ENCODE assay signal across 3 cellular contexts in the genomic region with DNA sequence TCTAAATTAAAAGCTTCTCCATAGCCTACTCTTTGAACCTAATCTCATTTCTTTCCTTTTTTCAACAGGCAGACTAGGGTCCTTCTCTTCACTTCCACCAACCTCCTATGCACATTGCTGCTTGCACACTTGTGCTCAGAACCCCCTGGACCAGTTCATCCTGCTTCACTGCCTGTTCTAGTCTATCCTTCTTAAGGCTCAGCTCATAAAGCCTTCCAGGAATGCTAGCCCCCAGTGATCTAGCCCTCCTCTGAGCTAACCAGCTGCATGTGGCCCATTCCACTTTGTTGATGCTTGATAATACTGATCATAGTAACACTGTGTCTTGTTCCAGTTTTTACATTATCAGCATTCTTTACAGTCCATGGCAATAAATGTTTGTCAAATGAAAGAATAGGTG.
TF ChIP-seq lines count a peak whose summit lies in the region.

No MANE protein-coding gene starts in this region.

TF ChIP-seq in HepG2, 621 proteins besides CTCF, POLR2A, EP300 and RAD21:
- TF ChIP-seq ZFP41 (CRISPR knock-in tag; IDR thresholded peaks at IDR 0.05; ENCODE audit: borderline replicate concordance) (no peak), MAFK (conservative IDR thresholded peaks at IDR 0.05 in 1 of 2, IDR thresholded peaks at IDR 0.05 in 1 of 2; ENCODE audit: low read length in 2 of 2) (peak in 1 of 2 experiments; percentile 35; a peak in 2 of 4 replicates), MAFF (IDR thresholded peaks at IDR 0.05; ENCODE audit: low read depth, low read length) (0 out of 2 replicates have a peak, but pooled peaks have one; percentile 22)

TF ChIP-seq in K562, 482 proteins besides CTCF, POLR2A, EP300 and RAD21:
- TF ChIP-seq ESRRB (CRISPR knock-in tag; IDR thresholded peaks at IDR 0.05; ENCODE audit: borderline replicate concordance) (no peak), C11orf30 (IDR thresholded peaks at IDR 0.05; ENCODE audit: low read depth) (0 out of 2 replicates have a peak, but pooled peaks have one; percentile 21), ZNF316 (IDR thresholded peaks at IDR 0.05) (peak; percentile 58), ZBTB7A (IDR thresholded peaks at IDR 0.05; ENCODE audit: borderline replicate concordance, control insufficient read depth, low read depth, low read length) (no peak), TAF1 (IDR thresholded peaks at IDR 0.05; ENCODE audit: control insufficient read depth, extremely low read depth, insufficient read depth, low read length, severe bottlenecking) (no peak), SMAD1 (IDR thresholded peaks at IDR 0.05; ENCODE audit: low read depth, low read length, partially characterized antibody) (no peak), GATAD2A (IDR thresholded peaks at IDR 0.05) (no peak)
- TF ChIP-seq, protein P1, sequence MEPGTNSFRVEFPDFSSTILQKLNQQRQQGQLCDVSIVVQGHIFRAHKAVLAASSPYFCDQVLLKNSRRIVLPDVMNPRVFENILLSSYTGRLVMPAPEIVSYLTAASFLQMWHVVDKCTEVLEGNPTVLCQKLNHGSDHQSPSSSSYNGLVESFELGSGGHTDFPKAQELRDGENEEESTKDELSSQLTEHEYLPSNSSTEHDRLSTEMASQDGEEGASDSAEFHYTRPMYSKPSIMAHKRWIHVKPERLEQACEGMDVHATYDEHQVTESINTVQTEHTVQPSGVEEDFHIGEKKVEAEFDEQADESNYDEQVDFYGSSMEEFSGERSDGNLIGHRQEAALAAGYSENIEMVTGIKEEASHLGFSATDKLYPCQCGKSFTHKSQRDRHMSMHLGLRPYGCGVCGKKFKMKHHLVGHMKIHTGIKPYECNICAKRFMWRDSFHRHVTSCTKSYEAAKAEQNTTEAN (CRISPR knock-in tag; IDR thresholded peaks at IDR 0.05) = no peak

TF ChIP-seq in HEK293T, 16 proteins besides CTCF, POLR2A, EP300 and RAD21:
- TF ChIP-seq FOXA1 (IDR thresholded peaks at IDR 0.05) = no peak
- no peak for TF ChIP-seq NFRKB (IDR thresholded peaks at IDR 0.05)
- no peak for TF ChIP-seq HDGF (IDR thresholded peaks at IDR 0.05; ENCODE audit: borderline replicate concordance)
- TF ChIP-seq LEF1 (IDR thresholded peaks at IDR 0.05; ENCODE audit: borderline replicate concordance) = no peak
- no peak for TF ChIP-seq L3MBTL2 (conservative IDR thresholded peaks at IDR 0.05)
- no peak for TF ChIP-seq TARDBP (IDR thresholded peaks at IDR 0.05)
- TF ChIP-seq ARNT (IDR thresholded peaks at IDR 0.05) = no peak
- no peak for TF ChIP-seq SP1 (IDR thresholded peaks at IDR 0.05)
- TF ChIP-seq FOXK2 (IDR thresholded peaks at IDR 0.05) = no peak
- no peak for TF ChIP-seq CTBP1 (IDR thresholded peaks at IDR 0.05; ENCODE audit: borderline replicate concordance)
- no peak for TF ChIP-seq ELF4 (IDR thresholded peaks at IDR 0.05)
- TF ChIP-seq, protein P2, sequence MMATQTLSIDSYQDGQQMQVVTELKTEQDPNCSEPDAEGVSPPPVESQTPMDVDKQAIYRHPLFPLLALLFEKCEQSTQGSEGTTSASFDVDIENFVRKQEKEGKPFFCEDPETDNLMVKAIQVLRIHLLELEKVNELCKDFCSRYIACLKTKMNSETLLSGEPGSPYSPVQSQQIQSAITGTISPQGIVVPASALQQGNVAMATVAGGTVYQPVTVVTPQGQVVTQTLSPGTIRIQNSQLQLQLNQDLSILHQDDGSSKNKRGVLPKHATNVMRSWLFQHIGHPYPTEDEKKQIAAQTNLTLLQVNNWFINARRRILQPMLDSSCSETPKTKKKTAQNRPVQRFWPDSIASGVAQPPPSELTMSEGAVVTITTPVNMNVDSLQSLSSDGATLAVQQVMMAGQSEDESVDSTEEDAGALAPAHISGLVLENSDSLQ (IDR thresholded peaks at IDR 0.05) = no peak
- no peak for TF ChIP-seq BHLHE40 (IDR thresholded peaks at IDR 0.05; ENCODE audit: borderline replicate concordance)
- TF ChIP-seq FOXM1 (IDR thresholded peaks at IDR 0.05; ENCODE audit: borderline replicate concordance) = no peak
- TF ChIP-seq ZNF384 (IDR thresholded peaks at IDR 0.05) = no peak
- TF ChIP-seq SUZ12 (IDR thresholded peaks at IDR 0.05) = no peak
